In genomic region chr5:137587952-137588351, GRCh38 we compare ENCODE assay signal across 29 cellular contexts.
"Had no signal": no experiment of that assay in that cellular context is flagged by ENCODE, and none has a peak within 500 bp of the region (broad histone marks: within the 10 kb centered on the region; RNA-seq: fewer than 3 reads in every experiment).

No MANE protein-coding gene starts in this region.

- H3K4me1 ChIP-seq: left lung, lower lobe of right lung, neural progenitor cell, parathyroid adenoma, right atrium auricular region, right lobe of liver, testis, thyroid gland, transverse colon, upper lobe of right lung had no signal

- DNase-seq: hippocampal formation; kidney glomerular epithelial cell; left colon; left lung; lower lobe of right lung; mammary epithelial cell; mesenchymal stem cell; natural killer cell; nephron progenitor cell; occipital lobe; right lobe of liver; stimulated activated CD4-positive, alpha-beta T cell treated with anti-CD3 and anti-CD28 coated beads, Interleukin-1b, Interleukin-23, amount 100 ng/mL, for 48 hours; stimulated activated CD4-positive, alpha-beta T cell treated with anti-CD3 and anti-CD28 coated beads, Interleukin-2, amount 100 ng/mL, for 48 hours; stimulated activated CD4-positive, alpha-beta T cell treated with anti-CD3 and anti-CD28 coated beads, Interleukin-4, amount 100 ng/mL, for 4 hours; stimulated activated CD8-positive, alpha-beta memory T cell treated with anti-CD3 and anti-CD28 coated beads, Interleukin-4, amount 100 ng/mL, for 48 hours; stimulated activated naive CD4-positive, alpha-beta T cell treated with Interleukin-2 at 50 U/mL for 16 hours; stimulated activated naive CD8-positive, alpha-beta T cell treated with anti-CD3 and anti-CD28 coated beads, Interleukin-15, amount 100 ng/mL, for 72 hours; testis; thyroid gland; transverse colon; upper lobe of right lung had no signal

- FAIRE-seq: keratinocyte, urothelium cell line had no signal

- H3K36me3 ChIP-seq: left lung, lower lobe of right lung, neural progenitor cell, neutrophil, right atrium auricular region, right lobe of liver, thyroid gland, transverse colon, upper lobe of right lung had no signal

- ATAC-seq: left colon; left lung; lower lobe of right lung; natural killer cell; right lobe of liver; stimulated activated memory B cell treated with anti-CD40 and anti-IgM and Interleukin-4, amounts not matched to agents 10 μg/mL and 1 μg/mL and 100 μg/mL, for 72 hours; stimulated activated naive CD8-positive, alpha-beta T cell treated with anti-CD3 and anti-CD28 coated beads, Interleukin-15, amount 100 ng/mL, for 72 hours; upper lobe of right lung had no signal

- H3K9me3 ChIP-seq: neutrophil, right lobe of liver, testis, thyroid gland, transverse colon, upper lobe of right lung had no signal

- H3K27me3 ChIP-seq: left lung, neural progenitor cell, right atrium auricular region, right lobe of liver, testis, thyroid gland, transverse colon, upper lobe of right lung had no signal

- H3K4me3 ChIP-seq: left lung, lower lobe of right lung, neural progenitor cell, right atrium auricular region, right lobe of liver, smooth muscle cell, testis, thyroid gland, transverse colon, upper lobe of right lung had no signal

- H3K27ac ChIP-seq: left lung, lower lobe of right lung, neural progenitor cell, neutrophil, parathyroid adenoma, right atrium auricular region, right lobe of liver, testis, thyroid gland, transverse colon, upper lobe of right lung had no signal
